Comparison of ENCODE assay signal across 7 cellular contexts in genomic region chr6:89411269-89412070, GRCh38. TPM values are rescaled to one million over a fixed set of nuclear protein-coding genes. Genes with fewer than 3 reads are reported as not detected.
DNase-seq lines count a peak whose midpoint lies in the region; ATAC-seq and TF ChIP-seq lines count a peak whose summit lies in the region.

No MANE protein-coding gene starts in this region.

- TF ChIP-seq EP300 in gastroesophageal sphincter (IDR thresholded peaks at IDR 0.05): no peak

- H3K4me3 ChIP-seq in gastroesophageal sphincter: peak overlapping the region; percentile 71 to 93

- TF ChIP-seq CTCF in gastroesophageal sphincter (IDR thresholded peaks at IDR 0.05) (no peak), omental fat pad (IDR thresholded peaks at IDR 0.05) (no peak)

- TF ChIP-seq POLR2A in gastroesophageal sphincter (IDR thresholded peaks at IDR 0.05): no peak

- WGBS in gastroesophageal sphincter (ENCODE audit: low coverage in 1 of 2), 2 donors: no CpG with 5 or more reads among the region's 83 CpGs

- H3K27me3 ChIP-seq in gastroesophageal sphincter: no peaks in the 10 kb centered on the region

- peaks cover 0 to 31% (median 0%) of the 10 kb centered on the region in 3 donors for H3K4me1 ChIP-seq in gastroesophageal sphincter

- ATAC-seq in GM18502 (IDR thresholded peaks at IDR 0.05; ENCODE audit: poor library complexity, unreplicated experiment) (peak; percentile 53), HG02588 (IDR thresholded peaks at IDR 0.05; ENCODE audit: unreplicated experiment) (peak; percentile 37), gastroesophageal sphincter (peak; percentile 66), omental fat pad (ENCODE audit: low FRiP score) (peak; percentile 77)

- no peaks in the 10 kb centered on the region for H3K36me3 ChIP-seq in gastroesophageal sphincter

- H3K9me3 ChIP-seq in gastroesophageal sphincter: no peaks in the 10 kb centered on the region

- peak overlapping the region in 3 of 4 donors; percentile 81 to 89 (median 87) for H3K27ac ChIP-seq in gastroesophageal sphincter

- DNase-seq in NCI-H146 treated with DMSO at 0.1 percent for 48 hours (lab: John Stamatoyannopoulos, UW; ENCODE audit: unreplicated experiment): peak; percentile 11
- peak; percentile 51 to 68 for DNase-seq in activated T-cell treated with anti-CD3 and anti-CD28 coated beads, Interleukin-2, amount 50 U/mL, for 48 hours
- DNase-seq in omental fat pad (ENCODE audit: low spot score): no peak
- no peak for DNase-seq in HPDE6-E6E7 (ENCODE audit: extremely low spot score)

RNA-seq across cellular contexts. Expression of gene RRAGD, which starts 0.6 kb away (rescaled TPM):
- total RNA-seq in gastroesophageal sphincter (10 to 100 TPM; 14.8 to 38.5 (median 24.8) TPM), omental fat pad (10 to 100 TPM; 11.8 to 41.8 (median 16.5) TPM)

RNA-seq across cellular contexts. Expression of gene ANKRD6, which starts 21.5 kb away (rescaled TPM):
- total RNA-seq in gastroesophageal sphincter: 10 to 100 TPM in 3 of 4 donors, 1 to 10 TPM in 1; 9.8 to 19.0 (median 12.2) TPM
- total RNA-seq in omental fat pad: 10 to 100 TPM in 3 of 4 donors, 1 to 10 TPM in 1; 9.3 to 26.0 (median 12.4) TPM

RNA-seq across cellular contexts. Expression of gene UBE2J1, which starts 58.9 kb away (rescaled TPM):
- total RNA-seq in gastroesophageal sphincter: 10 to 100 TPM; 32.7 to 42.9 (median 36.9) TPM
- 10 to 100 TPM; 32.3 to 62.2 (median 39.8) TPM for total RNA-seq in omental fat pad

Comparison
In these comparisons a context has a peak if more than half of its experiments do, and no peak if none do; other contexts are left out.
1. DNase-seq: peak in NCI-H146 treated with DMSO at 0.1 percent for 48 hours (single experiment) and activated T-cell treated with anti-CD3 and anti-CD28 coated beads, Interleukin-2, amount 50 U/mL, for 48 hours (2 of 2); none in omental fat pad (single experiment) and HPDE6-E6E7 (single experiment).
2. Peak in every context shown above with its lines, with median percentiles within 50 percentile points of each other: ATAC-seq.